8 cellular contexts compared by ENCODE assay signal in the genomic region with DNA sequence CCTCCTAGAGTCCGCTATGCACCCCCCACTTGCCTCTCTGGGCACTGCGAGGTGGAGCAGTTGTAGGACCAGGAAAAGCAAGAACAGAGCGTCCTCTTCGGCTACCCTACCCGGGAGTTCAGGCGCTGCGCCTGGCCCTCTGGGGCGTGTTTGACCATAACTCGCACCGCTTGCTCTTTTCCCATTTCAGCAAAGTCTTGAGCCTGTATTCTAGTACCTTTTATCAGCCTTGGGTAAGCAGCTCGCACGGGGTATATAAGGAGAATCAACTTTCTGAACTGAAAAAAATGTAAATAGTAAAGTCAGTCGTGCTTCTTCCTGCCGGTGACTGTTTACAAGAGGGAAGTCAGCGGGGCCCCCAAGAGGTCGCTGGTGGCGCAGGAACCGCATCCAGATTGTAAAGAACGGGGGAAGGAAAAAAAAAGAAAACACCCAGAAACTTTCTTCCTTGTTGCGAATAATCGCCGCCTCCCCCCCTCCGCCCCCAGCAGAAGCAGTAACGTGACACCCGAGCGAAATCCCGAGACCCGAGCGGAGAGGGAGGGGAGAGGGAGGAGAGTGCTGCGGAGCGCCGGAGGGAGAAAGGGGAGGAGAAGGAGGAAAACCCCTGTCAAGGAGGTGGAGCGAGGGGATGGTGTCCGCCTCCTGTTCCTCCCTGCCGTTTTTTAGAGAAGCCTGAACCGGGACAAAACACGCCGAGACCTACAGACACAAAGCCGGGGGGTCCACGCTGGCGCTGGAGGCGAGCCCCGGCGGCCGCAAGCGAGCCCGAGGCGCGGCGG. TPM values are rescaled to one million over a fixed set of nuclear protein-coding genes. Genes with fewer than 3 reads are reported as not detected.
DNase-seq lines count a peak whose midpoint lies in the region; ATAC-seq and TF ChIP-seq lines count a peak whose summit lies in the region.

Gene UST, plus strand, starts transcription at position 668 of the 782 bp plus-strand sequence. CDS start 401 bp downstream, outside the sequence.

- peaks cover 28% of the 10 kb centered on the region for H3K4me1 Mint-ChIP-seq in stimulated activated naive CD8-positive, alpha-beta T cell treated with anti-CD3 and anti-CD28 coated beads, Interleukin-15, Interleukin-2, amounts not matched to agents 100 ng/mL and 50 ng/mL, for 24 hours (ENCODE audit: low read depth)

- peak within 1 kb of the TSS; percentile 88 for H3K4me3 Mint-ChIP-seq in stimulated activated naive CD8-positive, alpha-beta T cell treated with anti-CD3 and anti-CD28 coated beads, Interleukin-15, Interleukin-2, amounts not matched to agents 100 ng/mL and 50 ng/mL, for 24 hours

- peaks cover 49% of the 10 kb centered on the region for H3K27me3 Mint-ChIP-seq in stimulated activated naive CD8-positive, alpha-beta T cell treated with anti-CD3 and anti-CD28 coated beads, Interleukin-15, Interleukin-2, amounts not matched to agents 100 ng/mL and 50 ng/mL, for 24 hours

- ATAC-seq in HG03064 (IDR thresholded peaks at IDR 0.05; ENCODE audit: low read depth, unreplicated experiment) (peak; percentile 37), esophagus mucosa (peak; percentile 78), HG02571 (IDR thresholded peaks at IDR 0.05; ENCODE audit: unreplicated experiment) (no peak)

- H3K27ac Mint-ChIP-seq in stimulated activated naive CD8-positive, alpha-beta T cell treated with anti-CD3 and anti-CD28 coated beads, Interleukin-15, Interleukin-2, amounts not matched to agents 100 ng/mL and 50 ng/mL, for 24 hours = peak within 1 kb of the TSS; percentile 59

- H3K4me1 ChIP-seq in mucosa of stomach (ENCODE audit: control insufficient read depth, insufficient read depth, low read length) = peaks cover 7% of the 10 kb centered on the region

- H3K9ac ChIP-seq in mucosa of stomach (ENCODE audit: low read length) = peak within 1 kb of the TSS; percentile 67

- DNase-seq in NCI-H774 (lab: John Stamatoyannopoulos, UW) (peak; percentile 66), activated T-cell treated with anti-CD3 and anti-CD28 coated beads for 48 hours (ENCODE audit: low read depth) (peak; percentile 29)

- no peaks in the 10 kb centered on the region for H3K36me3 Mint-ChIP-seq in stimulated activated naive CD8-positive, alpha-beta T cell treated with anti-CD3 and anti-CD28 coated beads, Interleukin-15, Interleukin-2, amounts not matched to agents 100 ng/mL and 50 ng/mL, for 24 hours (ENCODE audit: low read depth)

- peak; percentile 55 for TF ChIP-seq CTCF in GM12872 (IDR thresholded peaks at IDR 0.05; ENCODE audit: insufficient read depth, low read depth, low read length)

- H3K36me3 ChIP-seq in mucosa of stomach (ENCODE audit: control insufficient read depth, insufficient read depth, low read length) = no peaks in the 10 kb centered on the region

- H3K9me3 Mint-ChIP-seq in stimulated activated naive CD8-positive, alpha-beta T cell treated with anti-CD3 and anti-CD28 coated beads, Interleukin-15, Interleukin-2, amounts not matched to agents 100 ng/mL and 50 ng/mL, for 24 hours = no peaks in the 10 kb centered on the region

- no peaks in the 10 kb centered on the region for H3K9me3 ChIP-seq in mucosa of stomach (ENCODE audit: control insufficient read depth, low read length)

- peak within 1 kb of the TSS; percentile 66 for H3K4me3 ChIP-seq in mucosa of stomach (ENCODE audit: low read length)

- H3K27me3 ChIP-seq in mucosa of stomach (ENCODE audit: control insufficient read depth, insufficient read depth, low read length) = no peaks in the 10 kb centered on the region

RNA-seq across cellular contexts. Expression of gene UST, which starts in this region (rescaled TPM):
- 3.0 TPM for total RNA-seq in esophagus mucosa
